ENCODE assay signal across 1 cellular context in genomic region chr16:85567101-85567866, GRCh38.
A peak's percentile ranks its signal among the peaks of the same experiment; 100 is the strongest.
TF ChIP-seq lines count a peak whose summit lies in the region.

No MANE protein-coding gene starts in this region.

TF ChIP-seq in K562, 482 proteins besides CTCF, POLR2A, EP300 and RAD21 (continued from another document and continues in another):
- peak; percentile 87 for TF ChIP-seq BRD4 (IDR thresholded peaks at IDR 0.05)
- TF ChIP-seq E2F3 (CRISPR knock-in tag; IDR thresholded peaks at IDR 0.05): peak; percentile 78; the same call in 1 of the 2 replicates
- 0 out of 2 replicates have a peak, but pooled peaks have one; percentile 52 for TF ChIP-seq CLOCK (CRISPR knock-in tag; IDR thresholded peaks at IDR 0.05; ENCODE audit: borderline replicate concordance)
- TF ChIP-seq ZNF707 (CRISPR knock-in tag; conservative IDR thresholded peaks at IDR 0.05): 0 out of 2 replicates have a peak, but pooled peaks have one; percentile 59
- peak; percentile 33; the same call in 1 of the 2 replicates for TF ChIP-seq PKNOX1 (IDR thresholded peaks at IDR 0.05)
- no peak for TF ChIP-seq EZH2 (IDR thresholded peaks at IDR 0.05; ENCODE audit: borderline replicate concordance, low read depth, low read length)
- TF ChIP-seq NR2F6 (CRISPR knock-in tag; IDR thresholded peaks at IDR 0.05): no peak
- peak; percentile 92 for TF ChIP-seq MYC (IDR thresholded peaks at IDR 0.05; ENCODE audit: low read depth, low read length)
- peak; percentile 43; the same call in 1 of the 2 replicates for TF ChIP-seq MYC (CRISPR knock-in tag; IDR thresholded peaks at IDR 0.05; ENCODE audit: borderline replicate concordance, low read depth)
- TF ChIP-seq BCOR (IDR thresholded peaks at IDR 0.05): no peak
- TF ChIP-seq NELFE (IDR thresholded peaks at IDR 0.05; ENCODE audit: insufficient read depth, insufficient read length): no peak
- TF ChIP-seq POLR2AphosphoS2 (IDR thresholded peaks at IDR 0.05; ENCODE audit: low read length): no peak
- no peak for TF ChIP-seq MBD2 (IDR thresholded peaks at IDR 0.05; ENCODE audit: borderline replicate concordance, low read depth)
- TF ChIP-seq PHB (CRISPR knock-in tag; IDR thresholded peaks at IDR 0.05): no peak
- TF ChIP-seq ZBTB49 (CRISPR knock-in tag; IDR thresholded peaks at IDR 0.05; ENCODE audit: borderline replicate concordance): no peak
- TF ChIP-seq, protein P1, sequence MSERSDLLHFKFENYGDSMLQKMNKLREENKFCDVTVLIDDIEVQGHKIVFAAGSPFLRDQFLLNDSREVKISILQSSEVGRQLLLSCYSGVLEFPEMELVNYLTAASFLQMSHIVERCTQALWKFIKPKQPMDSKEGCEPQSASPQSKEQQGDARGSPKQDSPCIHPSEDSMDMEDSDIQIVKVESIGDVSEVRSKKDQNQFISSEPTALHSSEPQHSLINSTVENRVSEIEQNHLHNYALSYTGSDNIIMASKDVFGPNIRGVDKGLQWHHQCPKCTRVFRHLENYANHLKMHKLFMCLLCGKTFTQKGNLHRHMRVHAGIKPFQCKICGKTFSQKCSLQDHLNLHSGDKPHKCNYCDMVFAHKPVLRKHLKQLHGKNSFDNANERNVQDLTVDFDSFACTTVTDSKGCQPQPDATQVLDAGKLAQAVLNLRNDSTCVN (CRISPR knock-in tag; IDR thresholded peaks at IDR 0.05): no peak
- peak; percentile 46 for TF ChIP-seq BHLHE40 (IDR thresholded peaks at IDR 0.05; ENCODE audit: low read length)
- TF ChIP-seq SP1 (CRISPR knock-in tag; IDR thresholded peaks at IDR 0.05): no peak; the same call in 1 of the 2 replicates
- no peak for TF ChIP-seq MAFF (IDR thresholded peaks at IDR 0.05; ENCODE audit: low read length)
- no peak for TF ChIP-seq RFX7 (CRISPR knock-in tag; IDR thresholded peaks at IDR 0.05)
- no peak for TF ChIP-seq ZNF561 (CRISPR knock-in tag; conservative IDR thresholded peaks at IDR 0.05)
- no peak; the same call in 1 of the 2 replicates for TF ChIP-seq NCOA1 (IDR thresholded peaks at IDR 0.05; ENCODE audit: low read depth)
- TF ChIP-seq PATZ1 (CRISPR knock-in tag; IDR thresholded peaks at IDR 0.05; ENCODE audit: borderline replicate concordance): no peak
- 0 out of 2 replicates have a peak, but pooled peaks have one; percentile 55 for TF ChIP-seq RBM14 (IDR thresholded peaks at IDR 0.05; ENCODE audit: borderline replicate concordance, insufficient read depth, low read depth, low read length)
- no peak for TF ChIP-seq ZNF197 (CRISPR knock-in tag; IDR thresholded peaks at IDR 0.05; ENCODE audit: low read depth)
- TF ChIP-seq ZBTB17 (CRISPR knock-in tag; IDR thresholded peaks at IDR 0.05): peak; percentile 76
- no peak for TF ChIP-seq JUNB (CRISPR knock-in tag; conservative IDR thresholded peaks at IDR 0.05)
- TF ChIP-seq E2F1 (CRISPR knock-in tag; IDR thresholded peaks at IDR 0.05): peak; percentile 63; the same call in 1 of the 2 replicates
- no peak; the same call in 1 of the 2 replicates for TF ChIP-seq DEAF1 (CRISPR knock-in tag; IDR thresholded peaks at IDR 0.05)
- no peak for TF ChIP-seq MCM3 (IDR thresholded peaks at IDR 0.05)
- TF ChIP-seq ZHX1 (conservative IDR thresholded peaks at IDR 0.05; ENCODE audit: low read length): no peak
- no peak; the same call in 1 of the 2 replicates for TF ChIP-seq STAT5A (IDR thresholded peaks at IDR 0.05; ENCODE audit: borderline replicate concordance, low read length)
- 0 out of 2 replicates have a peak, but pooled peaks have one; percentile 26 for TF ChIP-seq CHCHD3 (CRISPR knock-in tag; IDR thresholded peaks at IDR 0.05)
- no peak for TF ChIP-seq COPS2 (conservative IDR thresholded peaks at IDR 0.05)
- 0 out of 2 replicates have a peak, but pooled peaks have one; percentile 70 for TF ChIP-seq ZNF445 (CRISPR knock-in tag; IDR thresholded peaks at IDR 0.05; ENCODE audit: low read depth)
- no peak for TF ChIP-seq ZNF785 (CRISPR knock-in tag; IDR thresholded peaks at IDR 0.05)
- TF ChIP-seq ZNF668 (CRISPR knock-in tag; IDR thresholded peaks at IDR 0.05): peak; percentile 80
- TF ChIP-seq ZNF175 (CRISPR knock-in tag; IDR thresholded peaks at IDR 0.05; ENCODE audit: low read depth): no peak
- no peak for TF ChIP-seq MXD1 (CRISPR knock-in tag; IDR thresholded peaks at IDR 0.05; ENCODE audit: borderline replicate concordance, poor library complexity, severe bottlenecking)
- 0 out of 2 replicates have a peak, but pooled peaks have one; percentile 37 for TF ChIP-seq TRIM25 (IDR thresholded peaks at IDR 0.05; ENCODE audit: borderline replicate concordance)
- no peak for TF ChIP-seq FOXJ2 (tag; IDR thresholded peaks at IDR 0.05)
- peak; percentile 77; the same call in 1 of the 2 replicates for TF ChIP-seq ARID3B (CRISPR knock-in tag; IDR thresholded peaks at IDR 0.05; ENCODE audit: borderline replicate concordance)
- TF ChIP-seq TEAD2 (tag; IDR thresholded peaks at IDR 0.05): peak; percentile 49; the same call in 1 of the 2 replicates
